ENCODE assay signal across 8 cellular contexts in genomic region chr1:153944822-153945117, GRCh38. TPM values are rescaled to one million over a fixed set of nuclear protein-coding genes. Genes with fewer than 3 reads are reported as not detected.
DNase-seq lines count a peak whose midpoint lies in the region; ATAC-seq, FAIRE-seq and TF ChIP-seq lines count a peak whose summit lies in the region.
"Had no signal": no experiment of that assay in that cellular context is flagged by ENCODE, and none has a peak within 500 bp of the region (broad histone marks: within the 10 kb centered on the region; RNA-seq: fewer than 3 reads in every experiment).

No MANE protein-coding gene starts in this region.

- H3K4me1 Mint-ChIP-seq in activated CD4-positive, alpha-beta memory T cell treated with anti-CD3 and anti-CD28 coated beads for 36 hours (ENCODE audit: low read depth) = peaks cover 25% of the 10 kb centered on the region
- H3K4me1 Mint-ChIP-seq in stimulated activated naive CD8-positive, alpha-beta T cell treated with anti-CD3 and anti-CD28 coated beads, Interleukin-15, amount 100 ng/mL, for 72 hours = peaks cover 69% of the 10 kb centered on the region

- H3K27ac ChIP-seq in HL-60 (replicated peaks) = peak overlapping the region; percentile 96
- no peak overlapping the region for H3K27ac ChIP-seq in iPS-18a (ENCODE audit: low read length)

- H3K9me3 ChIP-seq in iPS-18a (ENCODE audit: control insufficient read depth, low read depth, low read length) = no peaks in the 10 kb centered on the region
- H3K9me3 ChIP-seq: mucosa of descending colon had no signal

- no peaks in the 10 kb centered on the region for H3K9me3 Mint-ChIP-seq in activated CD4-positive, alpha-beta memory T cell treated with anti-CD3 and anti-CD28 coated beads for 36 hours
- H3K9me3 Mint-ChIP-seq in stimulated activated naive CD8-positive, alpha-beta T cell treated with anti-CD3 and anti-CD28 coated beads, Interleukin-15, amount 100 ng/mL, for 72 hours = no peaks in the 10 kb centered on the region

- POLR2A ChIA-PET in activated CD4-positive, alpha-beta memory T cell treated with anti-CD3 and anti-CD28 coated beads for 36 hours (lab: Charles Lee) = interaction anchor here (0.6 to 3.9 kb wide), 11 partner anchors 11 to 1977 kb away, joined by 3 to 41 read pairs (median 5); partner anchors contain the start of genes CREB3L4, GATAD2B, JTB and RPS27

- H3K4me3 ChIP-seq in HL-60 (replicated peaks; ENCODE audit: insufficient read depth, low read length) = peak overlapping the region; percentile 68
- peak overlapping the region; percentile 66 for H3K4me3 ChIP-seq in iPS-18a (ENCODE audit: low read length)

- no peaks in the 10 kb centered on the region for H3K27me3 Mint-ChIP-seq in activated CD4-positive, alpha-beta memory T cell treated with anti-CD3 and anti-CD28 coated beads for 36 hours
- H3K27me3 Mint-ChIP-seq in stimulated activated naive CD8-positive, alpha-beta T cell treated with anti-CD3 and anti-CD28 coated beads, Interleukin-15, amount 100 ng/mL, for 72 hours = no peaks in the 10 kb centered on the region

- TF ChIP-seq CTCF in HL-60 (IDR thresholded peaks at IDR 0.05; ENCODE audit: insufficient read depth, low read length) = no peak

- DNase-seq in HL-60 (ENCODE audit: low read depth in 1 of 2, low spot score in 1 of 2) = no peak
- DNase-seq in activated CD4-positive, alpha-beta memory T cell treated with anti-CD3 and anti-CD28 coated beads for 36 hours = no peak
- DNase-seq in stimulated activated naive CD8-positive, alpha-beta T cell treated with anti-CD3 and anti-CD28 coated beads, Interleukin-15, amount 100 ng/mL, for 72 hours = no peak
- DNase-seq in RCC 7860 (ENCODE audit: low spot score) = no peak
- DNase-seq in NCI-H1436 treated with DMSO at 0.1 percent for 48 hours (lab: John Stamatoyannopoulos, UW) = no peak

- FAIRE-seq in RCC 7860 (lab: Jason Lieb, UNC) = no peak

- no peak overlapping the region for H3K9ac ChIP-seq in iPS-18a (ENCODE audit: low read length)

- peaks cover 37% of the 10 kb centered on the region for H3K36me3 ChIP-seq in iPS-18a (ENCODE audit: control insufficient read depth, low read depth, low read length)

- H3K36me3 Mint-ChIP-seq in activated CD4-positive, alpha-beta memory T cell treated with anti-CD3 and anti-CD28 coated beads for 36 hours = peaks cover 35% of the 10 kb centered on the region

- H3K27me3 ChIP-seq in HL-60 (ENCODE audit: insufficient read depth, poor library complexity, severe bottlenecking) (no peaks in the 10 kb centered on the region), iPS-18a (ENCODE audit: control insufficient read depth, insufficient read depth, low read length) (no peaks in the 10 kb centered on the region)

- H3K4me3 Mint-ChIP-seq in activated CD4-positive, alpha-beta memory T cell treated with anti-CD3 and anti-CD28 coated beads for 36 hours = peak overlapping the region; percentile 92
- H3K4me3 Mint-ChIP-seq in stimulated activated naive CD8-positive, alpha-beta T cell treated with anti-CD3 and anti-CD28 coated beads, Interleukin-15, amount 100 ng/mL, for 72 hours = peak overlapping the region; percentile 89 to 97

- peak overlapping the region; percentile 97 for H3K27ac Mint-ChIP-seq in activated CD4-positive, alpha-beta memory T cell treated with anti-CD3 and anti-CD28 coated beads for 36 hours
- peak overlapping the region; percentile 97 to 98 for H3K27ac Mint-ChIP-seq in stimulated activated naive CD8-positive, alpha-beta T cell treated with anti-CD3 and anti-CD28 coated beads, Interleukin-15, amount 100 ng/mL, for 72 hours

- no peak for ATAC-seq in stimulated activated naive CD8-positive, alpha-beta T cell treated with anti-CD3 and anti-CD28 coated beads, Interleukin-15, amount 100 ng/mL, for 72 hours
- ATAC-seq in GM19455 (IDR thresholded peaks at IDR 0.05; ENCODE audit: unreplicated experiment) = no peak

- intact Hi-C loops in activated CD4-positive, alpha-beta memory T cell treated with anti-CD3 and anti-CD28 coated beads for 36 hours (cut with micrococcal nuclease) = loop anchor here (1.0 to 2.0 kb wide), 2 partner anchors 14 to 140 kb away; partner anchors contain the start of gene CRTC2

- CTCF ChIA-PET in activated CD4-positive, alpha-beta memory T cell treated with anti-CD3 and anti-CD28 coated beads for 36 hours (lab: Charles Lee) = interaction anchor here (1.4 to 4.3 kb wide), 7 partner anchors 12 to 147 kb away, joined by 6 to 31 read pairs (median 18); partner anchors contain the start of genes CREB3L4, GATAD2B, RAB13 and RPS27

- H3K4me1 ChIP-seq in iPS-18a (ENCODE audit: control insufficient read depth, low read depth, low read length) = peaks cover 11% of the 10 kb centered on the region

RNA-seq across cellular contexts. Expression of gene DENND4B, which starts 1.7 kb away (rescaled TPM):
- 100 to 1,000 TPM in 1 of 2 experiments, 10 to 100 TPM in 1; 98.1 to 108 TPM for total RNA-seq in activated CD4-positive, alpha-beta memory T cell treated with anti-CD3 and anti-CD28 coated beads for 36 hours

RNA-seq across cellular contexts. Expression of gene CRTC2, which starts 13.6 kb away (rescaled TPM):
- total RNA-seq in activated CD4-positive, alpha-beta memory T cell treated with anti-CD3 and anti-CD28 coated beads for 36 hours = 10 to 100 TPM; 60.8 to 78.0 TPM

RNA-seq across cellular contexts. Expression of gene SLC39A1, which starts 18.6 kb away (rescaled TPM):
- total RNA-seq in activated CD4-positive, alpha-beta memory T cell treated with anti-CD3 and anti-CD28 coated beads for 36 hours = 10 to 100 TPM; 67.0 to 68.7 TPM

RNA-seq across cellular contexts. Expression of gene GATAD2B, which starts 22.0 kb away (rescaled TPM):
- 10 to 100 TPM; 66.4 to 67.9 TPM for total RNA-seq in activated CD4-positive, alpha-beta memory T cell treated with anti-CD3 and anti-CD28 coated beads for 36 hours

RNA-seq across cellular contexts. Expression of gene CREB3L4, which starts 22.9 kb away (rescaled TPM):
- 1 to 10 TPM; 8.5 to 8.7 TPM for total RNA-seq in activated CD4-positive, alpha-beta memory T cell treated with anti-CD3 and anti-CD28 coated beads for 36 hours
